ENCODE assay signal across 20 cellular contexts in genomic region chr3:140850210-140850955, GRCh38.
A peak's percentile ranks its signal among the peaks of the same experiment; 100 is the strongest.
DNase-seq lines count a peak whose midpoint lies in the region; ATAC-seq and TF ChIP-seq lines count a peak whose summit lies in the region.
"Had no signal": no experiment of that assay in that cellular context is flagged by ENCODE, and none has a peak within 500 bp of the region (broad histone marks: within the 10 kb centered on the region; RNA-seq: fewer than 3 reads in every experiment).

No MANE protein-coding gene starts in this region.

- no peak for TF ChIP-seq CTCF in HFF-Myc (IDR thresholded peaks at IDR 0.05; ENCODE audit: low read depth, low read length, missing control alignments)
- TF ChIP-seq CTCF in foreskin keratinocyte (conservative IDR thresholded peaks at IDR 0.05) = no peak

- H3K9me3 ChIP-seq in skeletal muscle tissue (ENCODE audit: control insufficient read depth in 3 of 3, low read length in 3 of 3) = no peaks in the 10 kb centered on the region
- H3K9me3 ChIP-seq: Caco-2, pancreas, sigmoid colon, transverse colon had no signal

- H3K4me1 ChIP-seq in foreskin keratinocyte = peaks cover 4% of the 10 kb centered on the region
- peaks cover 0 to 21% (median 13%) of the 10 kb centered on the region in 3 donors for H3K4me1 ChIP-seq in skeletal muscle tissue (ENCODE audit: control insufficient read depth in 3 of 3, insufficient read depth in 3 of 3, low read length in 3 of 3)
- H3K4me1 ChIP-seq: Caco-2, pancreas, sigmoid colon, transverse colon had no signal

- no peaks in the 10 kb centered on the region for H3K36me3 ChIP-seq in skeletal muscle tissue (ENCODE audit: control insufficient read depth in 3 of 3, insufficient read depth in 3 of 3, low read length in 3 of 3)
- H3K36me3 ChIP-seq: brain microvascular endothelial cell, pancreas, sigmoid colon, transverse colon had no signal

- H3K4me3 ChIP-seq in HFF-Myc (replicated peaks; ENCODE audit: low read depth, low read length) = no peak overlapping the region
- H3K4me3 ChIP-seq in skeletal muscle tissue (ENCODE audit: low read length in 3 of 3) = peak overlapping the region; percentile 34 to 55 (median 45)
- H3K4me3 ChIP-seq: hepatocyte, pancreas, sigmoid colon, transverse colon had no signal

- H3K27me3 ChIP-seq in foreskin keratinocyte (peaks cover 7% of the 10 kb centered on the region), skeletal muscle tissue (ENCODE audit: control insufficient read depth in 3 of 3, insufficient read depth in 3 of 3, low read length in 3 of 3) (no peaks in the 10 kb centered on the region)
- H3K27me3 ChIP-seq: brain microvascular endothelial cell, pancreas, sigmoid colon, transverse colon had no signal

- peak; percentile 17 for DNase-seq in HFF-Myc (ENCODE audit: extremely low read depth, low read depth)
- DNase-seq in RPMI7951 (ENCODE audit: low read depth) = peak; percentile 50
- DNase-seq in foreskin keratinocyte = peak; percentile 82 to 93
- DNase-seq in LoVo (ENCODE audit: low spot score) = no peak
- DNase-seq in NCI-H2227 (lab: John Stamatoyannopoulos, UW; ENCODE audit: unreplicated experiment) = no peak
- DNase-seq: activated CD4-positive, alpha-beta T cell treated with anti-CD3 and anti-CD28 coated beads for 36 hours; activated naive CD8-positive, alpha-beta T cell treated with anti-CD3 and anti-CD28 coated beads, Interleukin-2, amount 50 U/mL, for 24 hours; brain microvascular endothelial cell; Caco-2; H7; NCI-H2029; NCI-H524; OCI-M1; pancreas; sigmoid colon; stimulated activated CD4-positive, alpha-beta T cell treated with anti-CD3 and anti-CD28 coated beads, Interleukin-2, amount 100 ng/mL, for 24 hours; transverse colon had no signal

- H3K27ac ChIP-seq in foreskin keratinocyte (no peak overlapping the region), skeletal muscle tissue (ENCODE audit: low read depth, low read length) (peak overlapping the region; percentile 68)
- H3K27ac ChIP-seq: brain microvascular endothelial cell, hepatocyte, pancreas, sigmoid colon, transverse colon had no signal

- H3K9ac ChIP-seq in skeletal muscle tissue (ENCODE audit: low read depth in 1 of 3, low read length in 3 of 3) = peak overlapping the region in 2 of 3 donors; percentile 18 to 27

- peak; percentile 93 for ATAC-seq in foreskin keratinocyte
- ATAC-seq in HG03354 (IDR thresholded peaks at IDR 0.05; ENCODE audit: poor library complexity, severe bottlenecking, unreplicated experiment) = no peak
- ATAC-seq: activated CD4-positive, alpha-beta T cell treated with anti-CD3 and anti-CD28 coated beads for 36 hours; activated naive CD8-positive, alpha-beta T cell treated with anti-CD3 and anti-CD28 coated beads, Interleukin-2, amount 50 U/mL, for 24 hours; pancreas had no signal

Comparison
In these comparisons a context has a peak if more than half of its experiments do, and no peak if none do; other contexts are left out.
1. DNase-seq: peak in HFF-Myc (single experiment), RPMI7951 (single experiment) and foreskin keratinocyte (2 of 2); none in LoVo (single experiment) and NCI-H2227 (single experiment).